Comparison of ENCODE assay signal across 9 cellular contexts in genomic region chr15:34336947-34337556, GRCh38. TPM values are rescaled to one million over a fixed set of nuclear protein-coding genes. Genes with fewer than 3 reads are reported as not detected.
DNase-seq lines count a peak whose midpoint lies in the region; ATAC-seq and TF ChIP-seq lines count a peak whose summit lies in the region.
"Had no signal": no experiment of that assay in that cellular context is flagged by ENCODE, and none has a peak within 500 bp of the region (broad histone marks: within the 10 kb centered on the region; RNA-seq: fewer than 3 reads in every experiment).

No MANE protein-coding gene starts in this region.

- no peaks in the 10 kb centered on the region for H3K27me3 ChIP-seq in BLaER1 treated with 17β-estradiol and CSF1 and Interleukin-3, amounts not matched to agents 10 nM and 100 nM
- no peaks in the 10 kb centered on the region for H3K27me3 ChIP-seq in heart left ventricle

- DNase-seq in KBM-7 (peak; percentile 28), heart left ventricle (no peak), retinal pigment epithelial cell (ENCODE audit: low read depth) (no peak)
- DNase-seq in activated T-helper 2 cell treated with anti-CD3 and anti-CD28 coated beads, Interferon-gamma antibody, Interleukin-2, Interleukin-4, amounts not matched to agents 10 μg/mL and 5 μg/mL and 100 μg/mL, durations not matched to agents 14 hours and 24 hours and 36 hours (ENCODE audit: low spot score) = no peak

- peak overlapping the region; percentile 89 to 99 (median 96) for H3K4me2 ChIP-seq in BLaER1 treated with 17β-estradiol and CSF1 and Interleukin-3, amounts not matched to agents 10 nM and 100 nM

- H4K20me1 ChIP-seq in BLaER1 treated with 17β-estradiol and CSF1 and Interleukin-3, amounts not matched to agents 10 nM and 100 nM = peaks cover 0 to 15% (median 0%) of the 10 kb centered on the region in 11 experiments; a peak in 5 of 22 replicates

- peak overlapping the region; percentile 98 for H3K4me3 Mint-ChIP-seq in activated T-helper 2 cell treated with anti-CD3 and anti-CD28 coated beads, Interferon-gamma antibody, Interleukin-2, Interleukin-4, amounts not matched to agents 10 μg/mL and 5 μg/mL and 100 μg/mL, durations not matched to agents 14 hours and 24 hours and 36 hours (ENCODE audit: low read depth)

- H3K9me3 ChIP-seq in BLaER1 treated with 17β-estradiol and CSF1 and Interleukin-3, amounts not matched to agents 10 nM and 100 nM (replicated peaks in 1 of 11) = peaks cover 0 to 4% (median 0%) of the 10 kb centered on the region in 11 experiments; a peak in 6 of 22 replicates
- H3K9me3 ChIP-seq in heart left ventricle = no peaks in the 10 kb centered on the region

- ATAC-seq in GM19452 (IDR thresholded peaks at IDR 0.05; ENCODE audit: unreplicated experiment) = peak; percentile 12
- peak; percentile 22 to 36 (median 31) for ATAC-seq in heart left ventricle
- no peak for ATAC-seq in GM18861 (IDR thresholded peaks at IDR 0.05; ENCODE audit: unreplicated experiment)
- ATAC-seq in GM18870 (IDR thresholded peaks at IDR 0.05; ENCODE audit: unreplicated experiment) = no peak

- H3K4me1 ChIP-seq in BLaER1 treated with 17β-estradiol and CSF1 and Interleukin-3, amounts not matched to agents 10 nM and 100 nM = peaks cover 55 to 89% (median 69%) of the 10 kb centered on the region in 10 experiments
- H3K4me1 ChIP-seq in heart left ventricle = peaks cover 0 to 79% (median 45%) of the 10 kb centered on the region in 12 donors

- no peaks in the 10 kb centered on the region for H3K9me3 Mint-ChIP-seq in activated T-helper 2 cell treated with anti-CD3 and anti-CD28 coated beads, Interferon-gamma antibody, Interleukin-2, Interleukin-4, amounts not matched to agents 10 μg/mL and 5 μg/mL and 100 μg/mL, durations not matched to agents 14 hours and 24 hours and 36 hours

- peak overlapping the region; percentile 95 for H3K27ac Mint-ChIP-seq in activated T-helper 2 cell treated with anti-CD3 and anti-CD28 coated beads, Interferon-gamma antibody, Interleukin-2, Interleukin-4, amounts not matched to agents 10 μg/mL and 5 μg/mL and 100 μg/mL, durations not matched to agents 14 hours and 24 hours and 36 hours

- in situ Hi-C loops in KBM-7 (cut with MboI; ENCODE audit: low pct_unique_long_range_greater_than_20kb, low sequenced_read_pairs) = no loop called here

- no peak for TF ChIP-seq CTCF in heart left ventricle (IDR thresholded peaks at IDR 0.05)
- TF ChIP-seq CTCF in retinal pigment epithelial cell (conservative IDR thresholded peaks at IDR 0.05; ENCODE audit: low read depth, low read length) = no peak

- peaks cover 23 to 44% (median 39%) of the 10 kb centered on the region in 11 experiments for H3K36me3 ChIP-seq in BLaER1 treated with 17β-estradiol and CSF1 and Interleukin-3, amounts not matched to agents 10 nM and 100 nM
- H3K36me3 ChIP-seq in heart left ventricle = peaks cover 0 to 30% (median 18%) of the 10 kb centered on the region in 9 donors

- TF ChIP-seq POLR2A in heart left ventricle (IDR thresholded peaks at IDR 0.05) = no peak

- H3K4me3 ChIP-seq in BLaER1 treated with 17β-estradiol and CSF1 and Interleukin-3, amounts not matched to agents 10 nM and 100 nM = peak overlapping the region; percentile 80 to 97 (median 86)
- H3K4me3 ChIP-seq in heart left ventricle (peak overlapping the region; percentile 70 to 95 (median 88)), retinal pigment epithelial cell (ENCODE audit: low read length) (peak overlapping the region; percentile 77)

- WGBS in heart left ventricle, 4 donors = 1% methylated on average over 21 to 26 of the region's 26 CpGs

- intact Hi-C loops in activated T-helper 2 cell treated with anti-CD3 and anti-CD28 coated beads, Interferon-gamma antibody, Interleukin-2, Interleukin-4, amounts not matched to agents 10 μg/mL and 5 μg/mL and 100 μg/mL, durations not matched to agents 14 hours and 24 hours and 36 hours (cut with micrococcal nuclease) = loop anchor here (10.0 kb wide), 1 partner anchor 248 kb away; the partner anchor contains the start of gene GOLGA8B
- intact Hi-C loops in heart left ventricle (cut with DNase I) = loop anchor here in 4 of 10 donors (1.0 to 10.0 kb wide), 6 partner anchors 19 to 272 kb away; partner anchors contain the start of genes EMC4 (in 1 of the 4), EMC7 (in 1 of the 4) and PGBD4 (in 1 of the 4)

- peak overlapping the region; percentile 88 to 98 (median 94) for H3K27ac ChIP-seq in BLaER1 treated with 17β-estradiol and CSF1 and Interleukin-3, amounts not matched to agents 10 nM and 100 nM
- H3K27ac ChIP-seq in heart left ventricle = peak overlapping the region; percentile 67 to 97 (median 94)

- H3K9ac ChIP-seq in BLaER1 treated with 17β-estradiol and CSF1 and Interleukin-3, amounts not matched to agents 10 nM and 100 nM = peak overlapping the region; percentile 90 to 96 (median 94)

- H3K4me1 Mint-ChIP-seq in activated T-helper 2 cell treated with anti-CD3 and anti-CD28 coated beads, Interferon-gamma antibody, Interleukin-2, Interleukin-4, amounts not matched to agents 10 μg/mL and 5 μg/mL and 100 μg/mL, durations not matched to agents 14 hours and 24 hours and 36 hours (ENCODE audit: low read depth) = peaks cover 63% of the 10 kb centered on the region

- H3K27me3 Mint-ChIP-seq in activated T-helper 2 cell treated with anti-CD3 and anti-CD28 coated beads, Interferon-gamma antibody, Interleukin-2, Interleukin-4, amounts not matched to agents 10 μg/mL and 5 μg/mL and 100 μg/mL, durations not matched to agents 14 hours and 24 hours and 36 hours (ENCODE audit: low read depth) = no peaks in the 10 kb centered on the region

- peaks cover 32% of the 10 kb centered on the region for H3K36me3 Mint-ChIP-seq in activated T-helper 2 cell treated with anti-CD3 and anti-CD28 coated beads, Interferon-gamma antibody, Interleukin-2, Interleukin-4, amounts not matched to agents 10 μg/mL and 5 μg/mL and 100 μg/mL, durations not matched to agents 14 hours and 24 hours and 36 hours (ENCODE audit: low read depth)

RNA-seq across cellular contexts. Expression of gene SLC12A6, which starts 0.5 kb away (rescaled TPM):
- 16.6 and 17.0 TPM in 2 replicates for total RNA-seq in activated T-helper 2 cell treated with anti-CD3 and anti-CD28 coated beads, Interferon-gamma antibody, Interleukin-2, Interleukin-4, amounts not matched to agents 10 μg/mL and 5 μg/mL and 100 μg/mL, durations not matched to agents 14 hours and 24 hours and 36 hours
- total RNA-seq in heart left ventricle = 10 to 100 TPM; 17.3 to 35.1 (median 24.9) TPM
- polyA plus RNA-seq in heart left ventricle = 1 to 10 TPM; 6.1 to 7.0 TPM

RNA-seq across cellular contexts. Expression of gene NOP10, which starts 5.9 kb away (rescaled TPM):
- 227 and 232 TPM in 2 replicates for total RNA-seq in activated T-helper 2 cell treated with anti-CD3 and anti-CD28 coated beads, Interferon-gamma antibody, Interleukin-2, Interleukin-4, amounts not matched to agents 10 μg/mL and 5 μg/mL and 100 μg/mL, durations not matched to agents 14 hours and 24 hours and 36 hours
- total RNA-seq in heart left ventricle = 100 to 1,000 TPM in 8 of 9 donors, 10 to 100 TPM in 1; 96.4 to 217 (median 132) TPM
- polyA plus RNA-seq in heart left ventricle = 100 to 1,000 TPM; 200 to 384 TPM

RNA-seq across cellular contexts. Expression of gene NUTM1, which starts 6.1 kb away (rescaled TPM):
- not detected in 2 replicates for total RNA-seq in activated T-helper 2 cell treated with anti-CD3 and anti-CD28 coated beads, Interferon-gamma antibody, Interleukin-2, Interleukin-4, amounts not matched to agents 10 μg/mL and 5 μg/mL and 100 μg/mL, durations not matched to agents 14 hours and 24 hours and 36 hours
- total RNA-seq in heart left ventricle = not detected
- polyA plus RNA-seq in heart left ventricle = not detected
- total RNA-seq: renal cortical epithelial cell had no signal

RNA-seq across cellular contexts. Expression of gene LPCAT4, which starts 29.9 kb away (rescaled TPM):
- 70.9 and 76.1 TPM in 2 replicates for total RNA-seq in activated T-helper 2 cell treated with anti-CD3 and anti-CD28 coated beads, Interferon-gamma antibody, Interleukin-2, Interleukin-4, amounts not matched to agents 10 μg/mL and 5 μg/mL and 100 μg/mL, durations not matched to agents 14 hours and 24 hours and 36 hours
- 10 to 100 TPM in 8 of 9 donors, 1 to 10 TPM in 1; 9.8 to 80.0 (median 44.8) TPM for total RNA-seq in heart left ventricle
- 10 to 100 TPM; 12.9 to 49.7 TPM for polyA plus RNA-seq in heart left ventricle

Comparison
In these comparisons a context has a peak if more than half of its experiments do, and no peak if none do; other contexts are left out.
1. ATAC-seq: peak in GM19452 (single experiment) and heart left ventricle (4 of 4); none in GM18861 (single experiment) and GM18870 (single experiment).
2. Peak in every context shown above with its lines, with median percentiles within 50 percentile points of each other: H3K4me3 ChIP-seq.